Comparison of ENCODE assay signal across 24 cellular contexts in genomic region chrX:38975368-38975767, GRCh38.
"Had no signal": no experiment of that assay in that cellular context is flagged by ENCODE, and none has a peak within 500 bp of the region (broad histone marks: within the 10 kb centered on the region; RNA-seq: fewer than 3 reads in every experiment).

No MANE protein-coding gene starts in this region.

- H3K27ac ChIP-seq: colonic mucosa, hepatocyte, left ventricle myocardium inferior, lower lobe of right lung, parathyroid adenoma, psoas muscle, spleen, tibial artery, upper lobe of right lung, vagina had no signal

- H3K9ac ChIP-seq: parathyroid adenoma had no signal

- H3K4me1 ChIP-seq: colonic mucosa, lower lobe of right lung, parathyroid adenoma, psoas muscle, spleen, tibial artery, upper lobe of right lung, vagina had no signal

- DNase-seq: colonic mucosa; dermis blood vessel endothelial cell; foreskin melanocyte; head of caudate nucleus; kidney; left cardiac atrium; left ventricle myocardium inferior; lower lobe of right lung; mesendoderm; naive B cell; occipital lobe; psoas muscle; retina; spleen; stimulated activated CD4-positive, alpha-beta T cell treated with anti-CD3 and anti-CD28 coated beads, Interleukin-15, amount 100 ng/mL, for 24 hours; stimulated activated CD4-positive, alpha-beta T cell treated with anti-CD3 and anti-CD28 coated beads, Interleukin-1b, Interleukin-23, amount 100 ng/mL, for 48 hours; stimulated activated CD4-positive, alpha-beta T cell treated with anti-CD3 and anti-CD28 coated beads, Interleukin-4, amount 100 ng/mL, for 24 hours; tibial artery; upper lobe of right lung had no signal

- H3K9me3 ChIP-seq: colonic mucosa, left ventricle myocardium inferior, lower lobe of right lung, psoas muscle, spleen, tibial artery, upper lobe of right lung, vagina had no signal

- H3K36me3 ChIP-seq: colonic mucosa, left ventricle myocardium inferior, lower lobe of right lung, spleen, tibial artery, upper lobe of right lung, vagina had no signal

- H3K27me3 ChIP-seq: colonic mucosa, hepatocyte, tibial artery, upper lobe of right lung, vagina had no signal

- ATAC-seq: left cardiac atrium; lower lobe of right lung; psoas muscle; sciatic nerve; stimulated activated memory B cell treated with anti-CD40 and anti-IgM and Interleukin-4, amounts not matched to agents 10 μg/mL and 1 μg/mL and 100 μg/mL, for 72 hours; upper lobe of right lung had no signal

- FAIRE-seq: kidney had no signal

- H2AFZ ChIP-seq: hepatocyte, parathyroid adenoma had no signal

- H3K79me2 ChIP-seq: hepatocyte, parathyroid adenoma had no signal

- H3K4me2 ChIP-seq: hepatocyte had no signal

- H3K4me3 ChIP-seq: colonic mucosa, hepatocyte, left ventricle myocardium inferior, lower lobe of right lung, psoas muscle, spleen, tibial artery, upper lobe of right lung, vagina had no signal
